ENCODE assay signal across 33 cellular contexts in genomic region chr18:43398601-43399000, GRCh38.
"Had no signal": no experiment of that assay in that cellular context is flagged by ENCODE, and none has a peak within 500 bp of the region (broad histone marks: within the 10 kb centered on the region; RNA-seq: fewer than 3 reads in every experiment).

No MANE protein-coding gene starts in this region.

- H3K27ac ChIP-seq: ascending aorta, cardiac muscle cell, VCaP had no signal

- DNase-seq: activated B cell treated with CpG ODN at 0.5 μM for 24 hours; activated CD4-positive, alpha-beta memory T cell treated with anti-CD3 and anti-CD28 coated beads for 36 hours; activated CD4-positive, alpha-beta T cell treated with anti-CD3 and anti-CD28 coated beads for 4 hours; activated CD4-positive, alpha-beta T cell treated with anti-CD3 and anti-CD28 coated beads, Interleukin-2, amount 10 ng/mL, durations not matched to agents 24 days and 14 days; activated CD4-positive, alpha-beta T cell treated with anti-CD3 and anti-CD28 coated beads, Interleukin-2, amount 50 U/mL, for 1 hour; activated CD4-positive, alpha-beta T cell treated with anti-CD3 and anti-CD28 coated beads, Interleukin-2, amount 50 U/mL, for 4 hours; activated CD4-positive, CD25-positive, alpha-beta regulatory T cell treated with anti-CD3 and anti-CD28 coated beads, Interleukin-2, amount 50 U/mL, for 72 hours; activated CD8-positive, alpha-beta memory T cell treated with anti-CD3 and anti-CD28 coated beads, Interleukin-2, amount 50 U/mL, for 4 hours; activated CD8-positive, alpha-beta T cell treated with anti-CD3 and anti-CD28 coated beads for 36 hours; activated effector memory CD4-positive, alpha-beta T cell treated with anti-CD3 and anti-CD28 coated beads, Interleukin-2, amount 50 U/mL, for 16 hours; activated gamma-delta T cell treated with Interleukin-2 at 50 U/mL for 16 hours; activated naive CD4-positive, alpha-beta T cell; activated naive CD4-positive, alpha-beta T cell treated with anti-CD3 and anti-CD28 coated beads for 36 hours; activated naive CD4-positive, alpha-beta T cell treated with anti-CD3 and anti-CD28 coated beads, Interleukin-2, amount 50 U/mL, for 16 hours; activated naive CD8-positive, alpha-beta T cell treated with anti-CD3 and anti-CD28 coated beads for 36 hours; activated T-cell treated with anti-CD3 and anti-CD28 coated beads for 4 hours; activated T-cell treated with anti-CD3 and anti-CD28 coated beads, Interleukin-2, amount 50 U/mL, for 1 hour; activated T-cell treated with anti-CD3 and anti-CD28 coated beads, Interleukin-2, amount 50 U/mL, for 4 hours; activated T-cell treated with anti-CD3 and anti-CD28 coated beads, Interleukin-2, amount 50 U/mL, for 72 hours; amygdala; anterior cingulate cortex; caudate nucleus; cerebellar nuclear complex; SW 1271; T-helper 1 cell; T-helper 2 cell; T-helper 9 cell had no signal

- ATAC-seq: activated CD8-positive, alpha-beta T cell treated with anti-CD3 and anti-CD28 coated beads for 36 hours; activated naive CD4-positive, alpha-beta T cell treated with anti-CD3 and anti-CD28 coated beads, Interleukin-2, amount 50 U/mL, for 72 hours; activated T-cell treated with anti-CD3 and anti-CD28 coated beads, Interleukin-2, amount 50 U/mL, for 4 hours; activated T-cell treated with anti-CD3 and anti-CD28 coated beads, Interleukin-2, amount 50 U/mL, for 72 hours; activated T-helper 17 cell treated with anti-CD3 and anti-CD28 coated beads, Interleukin-2, amount 50 U/mL, for 72 hours had no signal

- FAIRE-seq: TTC549 had no signal

- H3K4me3 ChIP-seq: ascending aorta, cardiac muscle cell had no signal

- H3K4me1 ChIP-seq: ascending aorta had no signal

- H3K36me3 ChIP-seq: ascending aorta, cardiac muscle cell had no signal

- H3K9me3 ChIP-seq: ascending aorta had no signal

- H3K27me3 ChIP-seq: ascending aorta, cardiac muscle cell had no signal
